8 cellular contexts compared by ENCODE assay signal in genomic region chr18:80154293-80154692, GRCh38. TPM values are rescaled to one million over a fixed set of nuclear protein-coding genes. Genes with fewer than 3 reads are reported as not detected.
A peak's percentile ranks its signal among the peaks of the same experiment; 100 is the strongest.
DNase-seq lines count a peak whose midpoint lies in the region; ATAC-seq, FAIRE-seq and TF ChIP-seq lines count a peak whose summit lies in the region.

No MANE protein-coding gene starts in this region.

- no peak for TF ChIP-seq POLR2A in endothelial cell of umbilical vein (IDR thresholded peaks at IDR 0.05; ENCODE audit: low read depth, low read length)

- DNase-seq in AG09309 (ENCODE audit: low read depth), result no peak
- no peak for DNase-seq in RWPE1 (ENCODE audit: low spot score)
- DNase-seq in endothelial cell of umbilical vein (ENCODE audit: low read depth, low spot score), result peak; percentile 9
- peak; percentile 21 for DNase-seq in stimulated activated CD4-positive, alpha-beta T cell treated with anti-CD3 and anti-CD28 coated beads, Interleukin-4, amount 100 ng/mL, for 1 hour
- no peak for DNase-seq in SK-N-DZ (ENCODE audit: low spot score)
- no peak for DNase-seq in mucosa of gallbladder (ENCODE audit: low spot score)

- CTCF ChIA-PET in RWPE1 (lab: Yijun Ruan, JAX) (no interaction called here), endothelial cell of umbilical vein (lab: Charles Lee) (interaction anchor here (0.9 kb wide), 1 partner anchor 45 kb away, joined by 3 read pairs; no protein-coding TSS in a partner anchor)

- no peaks in the 10 kb centered on the region for H3K9me3 ChIP-seq in endothelial cell of umbilical vein (replicated peaks; ENCODE audit: control insufficient read depth, insufficient read depth, low read length)

- no peaks in the 10 kb centered on the region for H3K36me3 ChIP-seq in endothelial cell of umbilical vein (ENCODE audit: control insufficient read depth in 2 of 2, extremely low read depth in 1 of 2, insufficient read depth in 2 of 2, low read length in 2 of 2)

- H4K20me1 ChIP-seq in endothelial cell of umbilical vein (replicated peaks; ENCODE audit: control insufficient read depth, extremely low read depth, insufficient read depth, low read length), result no peaks in the 10 kb centered on the region

- H2AFZ ChIP-seq in endothelial cell of umbilical vein (ENCODE audit: low read depth, low read length), result no peak overlapping the region

- ATAC-seq in HG02884 (IDR thresholded peaks at IDR 0.05; ENCODE audit: unreplicated experiment), result peak; percentile 70

- dilution Hi-C loops in endothelial cell of umbilical vein (cut with MboI; ENCODE audit: extremely low pct_ligation_motif_present, low sequenced_read_pairs), result no loop called here

- TF ChIP-seq CTCF in AG09309 (IDR thresholded peaks at IDR 0.05; ENCODE audit: control insufficient read depth, insufficient read depth, low read depth, low read length, missing control alignments), result peak; percentile 57
- TF ChIP-seq CTCF in GM12875 (IDR thresholded peaks at IDR 0.05; ENCODE audit: borderline replicate concordance, insufficient read depth, low read depth, low read length), result peak; percentile 67
- TF ChIP-seq CTCF in RWPE1 (conservative IDR thresholded peaks at IDR 0.05; ENCODE audit: low read depth), result peak; percentile 62
- peak; percentile 26 to 48 for TF ChIP-seq CTCF in endothelial cell of umbilical vein (IDR thresholded peaks at IDR 0.05; ENCODE audit: extremely low read depth in 1 of 2, insufficient read depth in 1 of 2, low read depth in 1 of 2, low read length in 2 of 2)

- peak; percentile 18 for FAIRE-seq in endothelial cell of umbilical vein (lab: Jason Lieb, UNC)

- H3K4me3 ChIP-seq in AG09309 (ENCODE audit: control insufficient read depth, low read depth, low read length) (no peak overlapping the region), GM12875 (ENCODE audit: low read depth, low read length) (no peak overlapping the region), endothelial cell of umbilical vein (replicated peaks in 1 of 3; ENCODE audit: insufficient read depth in 1 of 3, low read depth in 1 of 3, low read length in 3 of 3) (no peak overlapping the region)

- POLR2A ChIA-PET in RWPE1 (lab: Yijun Ruan, JAX; ENCODE audit: low non-redundant PET) (no interaction called here), endothelial cell of umbilical vein (lab: Charles Lee) (no interaction called here)

- intact Hi-C loops in endothelial cell of umbilical vein (cut with micrococcal nuclease), result no loop called here

- H3K27ac ChIP-seq in RWPE1, result no peak overlapping the region
- no peak overlapping the region for H3K27ac ChIP-seq in endothelial cell of umbilical vein (ENCODE audit: insufficient read depth, low read depth, low read length)

- no peaks in the 10 kb centered on the region for H3K79me2 ChIP-seq in endothelial cell of umbilical vein (ENCODE audit: control insufficient read depth, insufficient read depth, low read length)

- H3K27me3 ChIP-seq in endothelial cell of umbilical vein (ENCODE audit: control insufficient read depth in 2 of 2, insufficient read depth in 2 of 2, low read length in 2 of 2), result no peaks in the 10 kb centered on the region

- no peaks in the 10 kb centered on the region for H3K9me1 ChIP-seq in endothelial cell of umbilical vein (replicated peaks; ENCODE audit: control insufficient read depth, extremely low read depth, insufficient read depth, low read length)

- no TSS peak for BruUV-seq in endothelial cell of umbilical vein (replicated peaks; lab: Mats Ljungman, UMichigan)

- H3K4me1 ChIP-seq in endothelial cell of umbilical vein (ENCODE audit: control insufficient read depth, extremely low read depth, insufficient read depth, low read length), result no peaks in the 10 kb centered on the region

- no peak overlapping the region for H3K4me2 ChIP-seq in endothelial cell of umbilical vein (ENCODE audit: insufficient read depth, low read length)

- H3K9ac ChIP-seq in endothelial cell of umbilical vein (replicated peaks; ENCODE audit: extremely low read depth, insufficient read depth, low read length), result no peak overlapping the region

TF ChIP-seq in endothelial cell of umbilical vein, 7 proteins besides CTCF, POLR2A, EP300 and RAD21:
- TF ChIP-seq MAX (IDR thresholded peaks at IDR 0.05; ENCODE audit: insufficient read depth, insufficient read length) (no peak), EZH2 (IDR thresholded peaks at IDR 0.05; ENCODE audit: borderline replicate concordance, low read depth, low read length, severe bottlenecking) (no peak), MYC (IDR thresholded peaks at IDR 0.05; ENCODE audit: low read depth, low read length) (no peak), JUN (IDR thresholded peaks at IDR 0.05; ENCODE audit: borderline replicate concordance, insufficient read depth, insufficient read length, low read depth) (no peak), POLR2AphosphoS5 (IDR thresholded peaks at IDR 0.05; ENCODE audit: insufficient read depth, low read depth, low read length) (no peak), GATA2 (IDR thresholded peaks at IDR 0.05; ENCODE audit: insufficient read depth, insufficient read length, low read depth, low read length) (no peak), FOS (IDR thresholded peaks at IDR 0.05; ENCODE audit: borderline replicate concordance, insufficient read depth, low read length) (no peak)

RNA-seq across cellular contexts. Expression of gene ADNP2, which starts 45.2 kb away (rescaled TPM):
- 19.8 and 20.6 TPM in 2 replicates for total RNA-seq in endothelial cell of umbilical vein
- polyA plus RNA-seq in endothelial cell of umbilical vein, result 8.5 and 10.2 TPM in 2 replicates
- 8.0 TPM in 2 replicates for polyA plus RNA-seq in endothelial cell of umbilical vein (2011; cell fraction: cytosol; rRNA removed)
- polyA plus RNA-seq in endothelial cell of umbilical vein (2011; cell fraction: nucleus; rRNA removed), result 13.5 and 15.8 TPM in 2 replicates
- polyA plus RNA-seq in endothelial cell of umbilical vein (2012), result 10.7 and 13.7 TPM in 2 replicates
- polyA minus RNA-seq in endothelial cell of umbilical vein, result 18.1 and 19.3 TPM in 2 replicates
- 15.2 TPM for polyA minus RNA-seq in endothelial cell of umbilical vein (2011; cell fraction: cytosol; rRNA and poly(A)+ RNA removed)
- 14.4 and 19.8 TPM in 2 replicates for polyA minus RNA-seq in endothelial cell of umbilical vein (2011; cell fraction: nucleus; rRNA and poly(A)+ RNA removed)
- polyA plus RNA-seq in SK-N-DZ (2014; cell fraction: cytosol; rRNA removed), result 21.2 and 24.5 TPM in 2 replicates
- 13.3 and 14.2 TPM in 2 replicates for polyA plus RNA-seq in SK-N-DZ (2014; cell fraction: nucleus; rRNA removed)
- total RNA-seq in mucosa of gallbladder, result 16.2 TPM

Comparison
In these comparisons a context has a peak if more than half of its experiments do, and no peak if none do; other contexts are left out.
1. DNase-seq: peak in endothelial cell of umbilical vein (single experiment) and stimulated activated CD4-positive, alpha-beta T cell treated with anti-CD3 and anti-CD28 coated beads, Interleukin-4, amount 100 ng/mL, for 1 hour (single experiment); none in AG09309 (single experiment), RWPE1 (single experiment), SK-N-DZ (single experiment) and mucosa of gallbladder (single experiment).
2. Peak in every context shown above with its lines, with median percentiles within 50 percentile points of each other: CTCF ChIP-seq.